Comparison of ENCODE assay signal across 1 cellular context in genomic region chr9:124721109-124721850, GRCh38.
TF ChIP-seq lines count a peak whose summit lies in the region.

No MANE protein-coding gene starts in this region.

TF ChIP-seq in K562, 482 proteins besides CTCF, POLR2A, EP300 and RAD21 (continued from another document and continues in another):
- TF ChIP-seq BCLAF1 (IDR thresholded peaks at IDR 0.05; ENCODE audit: borderline replicate concordance in 1 of 2, control insufficient read depth in 1 of 2, low read depth in 2 of 2, low read length in 1 of 2) (no peak), OTX1 (CRISPR knock-in tag; IDR thresholded peaks at IDR 0.05) (no peak), ZNF57 (CRISPR knock-in tag; IDR thresholded peaks at IDR 0.05) (no peak), MEIS2 (IDR thresholded peaks at IDR 0.05; ENCODE audit: partially characterized antibody) (peak; percentile 12), GTF3C2 (IDR thresholded peaks at IDR 0.05; ENCODE audit: borderline replicate concordance, extremely low read depth, insufficient read length) (no peak), HNRNPL (IDR thresholded peaks at IDR 0.05; ENCODE audit: low read depth, low read length) (no peak), CBX2 (IDR thresholded peaks at IDR 0.05; ENCODE audit: insufficient read depth, low read length, poor library complexity, severe bottlenecking) (no peak), CBX5 (IDR thresholded peaks at IDR 0.05; ENCODE audit: borderline replicate concordance, low read depth) (no peak), ZNF232 (CRISPR knock-in tag; IDR thresholded peaks at IDR 0.05) (no peak), BCL6 (CRISPR knock-in tag; IDR thresholded peaks at IDR 0.05) (no peak), HMBOX1 (IDR thresholded peaks at IDR 0.05) (0 out of 2 replicates have a peak, but pooled peaks have one; percentile 21), ZNF79 (CRISPR knock-in tag; IDR thresholded peaks at IDR 0.05; ENCODE audit: low read depth) (no peak), RUNX1 (IDR thresholded peaks at IDR 0.05; ENCODE audit: low read depth) (no peak), ZKSCAN1 (IDR thresholded peaks at IDR 0.05; ENCODE audit: low read depth, low read length) (no peak), ZSCAN29 (IDR thresholded peaks at IDR 0.05) (no peak), HBP1 (CRISPR knock-in tag; IDR thresholded peaks at IDR 0.05) (no peak), NCOA4 (IDR thresholded peaks at IDR 0.05; ENCODE audit: partially characterized antibody) (no peak), SMAD1 (IDR thresholded peaks at IDR 0.05; ENCODE audit: low read depth, low read length, partially characterized antibody) (no peak), ZBTB9 (CRISPR knock-in tag; IDR thresholded peaks at IDR 0.05) (no peak), CCNT2 (IDR thresholded peaks at IDR 0.05; ENCODE audit: borderline replicate concordance, extremely low read depth, insufficient read length, low read depth, low read length) (no peak), DPF2 (IDR thresholded peaks at IDR 0.05) (peak; percentile 23; the same call in 1 of the 2 replicates), ZMIZ1 (IDR thresholded peaks at IDR 0.05; ENCODE audit: low read depth in 2 of 2, low read length in 2 of 2) (no peak), ZNF318 (IDR thresholded peaks at IDR 0.05; ENCODE audit: borderline replicate concordance in 1 of 2, low read depth in 1 of 2) (no peak), ARID3A (IDR thresholded peaks at IDR 0.05; ENCODE audit: borderline replicate concordance, low read depth, low read length) (0 out of 2 replicates have a peak, but pooled peaks have one; percentile 10), ZNF551 (CRISPR knock-in tag; IDR thresholded peaks at IDR 0.05) (no peak), ZNF586 (CRISPR knock-in tag; conservative IDR thresholded peaks at IDR 0.05) (no peak), TARDBP (IDR thresholded peaks at IDR 0.05) (no peak), ZSCAN32 (CRISPR knock-in tag; IDR thresholded peaks at IDR 0.05) (no peak), ZFP1 (CRISPR knock-in tag; IDR thresholded peaks at IDR 0.05) (no peak), SOX6 (IDR thresholded peaks at IDR 0.05) (0 out of 2 replicates have a peak, but pooled peaks have one; percentile 10), TGIF2 (CRISPR knock-in tag; IDR thresholded peaks at IDR 0.05) (no peak), CREM (IDR thresholded peaks at IDR 0.05; ENCODE audit: low read depth) (no peak), SMARCE1 (IDR thresholded peaks at IDR 0.05) (no peak), POLR2AphosphoS5 (IDR thresholded peaks at IDR 0.05; ENCODE audit: control insufficient read depth, insufficient read depth, low read depth, low read length) (no peak), ZNF561 (CRISPR knock-in tag; conservative IDR thresholded peaks at IDR 0.05) (no peak), RBBP5 (IDR thresholded peaks at IDR 0.05; ENCODE audit: borderline replicate concordance, insufficient read depth, low read length, poor library complexity, severe bottlenecking) (no peak)
